In the genomic region with DNA sequence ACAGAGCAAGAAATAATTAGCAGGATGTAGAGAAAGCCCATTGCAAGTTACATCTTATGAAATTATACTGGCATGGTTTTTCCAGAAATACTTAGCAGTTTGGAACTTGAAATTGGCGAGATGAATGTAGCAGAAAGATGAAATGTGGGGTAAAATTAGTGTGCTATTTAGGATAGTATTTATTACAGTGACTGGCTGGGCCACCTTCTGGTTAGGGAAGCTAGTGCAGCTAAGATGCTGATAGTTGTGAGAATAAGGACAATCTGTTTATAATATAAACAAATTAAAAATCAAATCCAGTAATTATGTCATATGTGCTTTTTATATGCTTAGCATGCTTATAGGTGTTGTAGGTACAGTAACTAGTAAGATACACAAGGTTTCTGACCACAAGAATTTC, we compare ENCODE assay signal across 8 cellular contexts.
A peak's percentile ranks its signal among the peaks of the same experiment; 100 is the strongest.
DNase-seq lines count a peak whose midpoint lies in the region; ATAC-seq and TF ChIP-seq lines count a peak whose summit lies in the region.

No MANE protein-coding gene starts in this region.

- TF ChIP-seq CTCF in epithelial cell of proximal tubule (conservative IDR thresholded peaks at IDR 0.05; ENCODE audit: low read depth, low read length) = peak; percentile 79

- no peak overlapping the region for H3K4me3 ChIP-seq in epithelial cell of proximal tubule (ENCODE audit: low read depth, low read length)

- ATAC-seq in GM18511 (IDR thresholded peaks at IDR 0.05; ENCODE audit: unreplicated experiment) = no peak

- DNase-seq in NCI-H82 (lab: John Stamatoyannopoulos, UW) (peak; percentile 15), NCI-H82 treated with DMSO at 0.1 percent for 48 hours (lab: John Stamatoyannopoulos, UW; ENCODE audit: unreplicated experiment) (no peak), Kasumi-1 (lab: John Stamatoyannopoulos, UW) (peak; percentile 22 to 55), epithelial cell of proximal tubule (ENCODE audit: low read depth) (no peak), stromal cell of bone marrow (ENCODE audit: low read depth) (peak; percentile 26), NCI-H1694 (lab: John Stamatoyannopoulos, UW) (no peak), NCI-H1436 treated with DMSO at 0.1 percent for 48 hours (lab: John Stamatoyannopoulos, UW) (no peak)

Comparison
In these comparisons a context has a peak if more than half of its experiments do, and no peak if none do; other contexts are left out.
1. DNase-seq: peak in NCI-H82 (single experiment), Kasumi-1 (2 of 2) and stromal cell of bone marrow (single experiment); none in NCI-H82 treated with DMSO at 0.1 percent for 48 hours (single experiment), epithelial cell of proximal tubule (single experiment), NCI-H1694 (single experiment) and NCI-H1436 treated with DMSO at 0.1 percent for 48 hours (single experiment).